ENCODE assay signal across 10 cellular contexts in genomic region chr9:130857864-130858730, GRCh38. TPM values are rescaled to one million over a fixed set of nuclear protein-coding genes. Genes with fewer than 3 reads are reported as not detected.
DNase-seq lines count a peak whose midpoint lies in the region; ATAC-seq and TF ChIP-seq lines count a peak whose summit lies in the region.
"Had no signal": no experiment of that assay in that cellular context is flagged by ENCODE, and none has a peak within 500 bp of the region (broad histone marks: within the 10 kb centered on the region; RNA-seq: fewer than 3 reads in every experiment).

No MANE protein-coding gene starts in this region.

- peak; percentile 75 for DNase-seq in AG08395 (ENCODE audit: low spot score)
- DNase-seq in RWPE1 (ENCODE audit: low spot score), result no peak
- no peak for DNase-seq in esophagus squamous epithelium (lab: John Stamatoyannopoulos, UW)
- DNase-seq in non-pigmented ciliary epithelial cell (ENCODE audit: low read depth), result peak; percentile 88
- DNase-seq in SK-N-DZ (ENCODE audit: low spot score), result no peak
- DNase-seq in occipital lobe (lab: John Stamatoyannopoulos, UW), result no peak
- DNase-seq in activated effector memory CD4-positive, alpha-beta T cell treated with Interleukin-2 at 50 U/mL for 16 hours, result no peak
- DNase-seq: activated CD8-positive, alpha-beta memory T cell treated with anti-CD3 and anti-CD28 coated beads, Interleukin-2, amount 10 ng/mL, durations not matched to agents 7 days and 5 days; CD4-positive, alpha-beta T cell had no signal

- no peaks in the 10 kb centered on the region for H3K27me3 ChIP-seq in esophagus squamous epithelium

- CTCF ChIA-PET in RWPE1 (lab: Yijun Ruan, JAX), result interaction anchor here (0.6 to 1.6 kb wide), 5 partner anchors 8 to 897 kb away, joined by 3 to 8 read pairs (median 5); no protein-coding TSS in a partner anchor

- H3K4me3 ChIP-seq in esophagus squamous epithelium, result no peak overlapping the region

- no peak for ATAC-seq in HG02610 (IDR thresholded peaks at IDR 0.05; ENCODE audit: unreplicated experiment)
- ATAC-seq: activated CD8-positive, alpha-beta memory T cell treated with anti-CD3 and anti-CD28 coated beads, Interleukin-2, amount 10 ng/mL, durations not matched to agents 7 days and 5 days had no signal

- POLR2A ChIA-PET in RWPE1 (lab: Yijun Ruan, JAX; ENCODE audit: low non-redundant PET), result no interaction called here

- TF ChIP-seq CTCF in RWPE1 (conservative IDR thresholded peaks at IDR 0.05; ENCODE audit: low read depth) (no peak), esophagus squamous epithelium (IDR thresholded peaks at IDR 0.05) (no peak)

- H3K36me3 ChIP-seq in esophagus squamous epithelium, result peaks cover 14 to 87% (median 20%) of the 10 kb centered on the region in 3 donors

- H3K4me1 ChIP-seq in esophagus squamous epithelium, result peaks cover 3 to 55% (median 28%) of the 10 kb centered on the region in 3 donors

- WGBS in esophagus squamous epithelium, 2 donors, result 63 to 79% methylated on average over 20 to 21 of the region's 21 CpGs

- H3K27ac ChIP-seq in RWPE1 (peak overlapping the region; percentile 74), esophagus squamous epithelium (peak overlapping the region in 3 of 4 donors; percentile 67 to 74 (median 68))

- TF ChIP-seq POLR2A in esophagus squamous epithelium (IDR thresholded peaks at IDR 0.05), result no peak

- intact Hi-C loops in esophagus squamous epithelium (cut with DNase I), result no loop called here

- no peaks in the 10 kb centered on the region for H3K9me3 ChIP-seq in esophagus squamous epithelium

RNA-seq across cellular contexts. Expression of gene ABL1, which starts 23.0 kb away (rescaled TPM):
- total RNA-seq in esophagus squamous epithelium (10 to 100 TPM; 22.1 to 51.7 (median 27.1) TPM), occipital lobe (25.1 TPM)
- 26.1 and 34.9 TPM in 2 replicates for polyA plus RNA-seq in SK-N-DZ (2014; cell fraction: cytosol; rRNA removed)
- polyA plus RNA-seq in SK-N-DZ (2014; cell fraction: nucleus; rRNA removed), result 14.9 and 22.6 TPM in 2 replicates

RNA-seq across cellular contexts. Expression of gene QRFP, which starts 38.5 kb away (rescaled TPM):
- total RNA-seq in esophagus squamous epithelium (under 1 TPM in 1 of 4 donors, not detected in 3; 0.18 TPM), occipital lobe (not detected)
- not detected in 2 replicates for polyA plus RNA-seq in SK-N-DZ (2014; cell fraction: cytosol; rRNA removed)
- not detected in 2 replicates for polyA plus RNA-seq in SK-N-DZ (2014; cell fraction: nucleus; rRNA removed)
- total RNA-seq: activated CD8-positive, alpha-beta memory T cell treated with anti-CD3 and anti-CD28 coated beads, Interleukin-2, amount 10 ng/mL, durations not matched to agents 7 days and 5 days; CD4-positive, alpha-beta T cell had no signal

Comparison
In these comparisons a context has a peak if more than half of its experiments do, and no peak if none do; other contexts are left out.
1. DNase-seq: peak in AG08395 (single experiment) and non-pigmented ciliary epithelial cell (single experiment); none in RWPE1 (single experiment), esophagus squamous epithelium (single experiment), SK-N-DZ (single experiment), occipital lobe (single experiment) and activated effector memory CD4-positive, alpha-beta T cell treated with Interleukin-2 at 50 U/mL for 16 hours (single experiment).